Comparison of ENCODE assay signal across 8 cellular contexts in the genomic region with DNA sequence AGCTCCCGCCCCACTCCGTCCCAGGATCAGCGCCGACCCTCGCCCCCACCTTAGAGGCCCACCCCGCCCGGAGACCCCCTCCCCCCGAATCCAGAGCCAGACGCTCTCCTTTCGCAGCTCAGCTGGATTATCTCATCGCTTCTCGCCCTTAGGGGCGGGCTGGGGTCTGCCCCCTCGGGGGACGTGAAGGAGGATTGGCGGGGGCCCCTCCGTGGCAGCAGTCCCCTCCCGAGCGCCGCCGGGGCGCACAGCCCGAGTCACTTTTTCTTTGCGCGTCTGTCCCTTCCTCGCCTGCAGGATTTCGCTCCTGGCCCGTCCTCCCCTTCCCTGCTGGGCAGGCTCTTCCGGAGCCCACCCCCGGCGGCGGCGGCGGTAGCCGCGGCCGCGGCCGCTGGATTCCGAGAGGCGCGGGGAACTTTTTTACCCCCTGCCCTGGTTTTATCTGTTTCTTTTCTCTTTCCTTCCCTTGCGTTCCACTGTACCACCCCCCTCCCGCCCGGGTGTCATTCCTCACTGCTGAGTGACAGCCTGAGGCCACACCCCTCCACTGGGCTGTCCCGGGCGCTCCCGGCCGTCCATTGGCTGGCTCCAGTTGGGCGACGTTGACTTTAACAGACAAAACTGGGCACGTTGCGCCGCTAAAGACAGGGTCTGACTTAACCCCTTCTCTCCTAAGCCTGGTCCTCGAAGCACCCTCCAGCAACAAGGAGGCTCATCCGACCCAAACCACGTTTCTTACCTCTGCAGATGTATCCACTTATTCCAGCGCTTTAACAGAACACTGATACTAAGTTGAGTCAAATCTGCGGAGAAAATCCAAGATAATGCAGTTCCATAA. TPM values are rescaled to one million over a fixed set of nuclear protein-coding genes. Genes with fewer than 3 reads are reported as not detected.
DNase-seq lines count a peak whose midpoint lies in the region; ATAC-seq, FAIRE-seq and TF ChIP-seq lines count a peak whose summit lies in the region.

No MANE protein-coding gene starts in this region.

- H3K79me2 ChIP-seq in H1 (ENCODE audit: control insufficient read depth in 1 of 2, insufficient read depth in 2 of 2, low read length in 2 of 2), result no peaks in the 10 kb centered on the region

- H4K8ac ChIP-seq in H1 (ENCODE audit: extremely low read depth, insufficient read depth, low read length), result peak overlapping the region; percentile 7; the same call in 1 of the 2 replicates

- no peak overlapping the region for H2BK12ac ChIP-seq in H1 (ENCODE audit: low read depth, low read length)

- no peak overlapping the region for H3K14ac ChIP-seq in H1 (ENCODE audit: insufficient read length)

- POLR2A ChIA-PET in H1 (lab: Charles Lee; ENCODE audit: partially characterized antibody), result interaction anchor here (0.8 to 5.1 kb wide), 5 partner anchors 9 to 22 kb away, joined by 3 to 37 read pairs (median 3); no protein-coding TSS in a partner anchor

- H3K79me1 ChIP-seq in H1 (ENCODE audit: low read depth, low read length), result no peaks in the 10 kb centered on the region

- H3K56ac ChIP-seq in H1 (replicated peaks; ENCODE audit: insufficient read length, low read depth, low read length), result no peak overlapping the region

- H3K18ac ChIP-seq in H1 (ENCODE audit: extremely low read depth, low read length), result no peak overlapping the region; the same call in 1 of the 2 replicates

- TF ChIP-seq RAD21 in H1 (IDR thresholded peaks at IDR 0.05 in 1 of 2, conservative IDR thresholded peaks at IDR 0.05 in 1 of 2; ENCODE audit: low read depth in 2 of 2, low read length in 2 of 2), result no peak

- WGBS in H1 (ENCODE audit: extremely low coverage in 1 of 2, insufficient coverage in 1 of 2, insufficient read length in 1 of 2, insufficient replicate concordance in 2 of 2, low coverage in 1 of 2, low lambda C conversion rate in 2 of 2, missing lambda C conversion rate in 1 of 2), 2 experiments, result 1% methylated on average over 33 of the region's 59 CpGs; no CpG with 5 or more reads in 1 of the 2 experiments

- peaks cover 71% of the 10 kb centered on the region for H3K27me3 Mint-ChIP-seq in T-helper 17 cell

- H3K27ac ChIP-seq in H1 (ENCODE audit: low read depth, low read length), result no peak overlapping the region

- H3K27me3 ChIP-seq in H1 (replicated peaks in 1 of 4; ENCODE audit: control insufficient read depth in 3 of 4, extremely low read depth in 1 of 4, insufficient read depth in 3 of 4, low read length in 3 of 4), result peaks cover 69 to 98% (median 84%) of the 10 kb centered on the region in 4 experiments

- H3K9ac ChIP-seq in H1 (replicated peaks in 1 of 4; ENCODE audit: extremely low read depth in 1 of 4, low read depth in 3 of 4, low read length in 3 of 4), result no peak overlapping the region

- peaks cover 28% of the 10 kb centered on the region for H3K4me1 Mint-ChIP-seq in T-helper 17 cell

- H3K36me3 Mint-ChIP-seq in T-helper 17 cell (ENCODE audit: low read depth), result peaks cover 7% of the 10 kb centered on the region

- no peak overlapping the region; the same call in 1 of the 2 replicates for H2BK5ac ChIP-seq in H1 (ENCODE audit: low read depth, low read length)

- no peak overlapping the region for H3K27ac Mint-ChIP-seq in T-helper 17 cell

- H3K23me2 ChIP-seq in H1 (ENCODE audit: low read depth, low read length), result peaks cover 15% of the 10 kb centered on the region

- H3K4ac ChIP-seq in H1 (replicated peaks; ENCODE audit: insufficient read length, low read depth, low read length), result no peak overlapping the region

- no peak overlapping the region for H4K5ac ChIP-seq in H1 (ENCODE audit: insufficient read length, low read depth, low read length)

- CTCF ChIA-PET in H1 (lab: Charles Lee; ENCODE audit: partially characterized antibody), result interaction anchor here (0.5 to 6.2 kb wide), 4 partner anchors 8 to 756 kb away, joined by 3 to 132 read pairs (median 8); no protein-coding TSS in a partner anchor

- ATAC-seq in HG02623 (IDR thresholded peaks at IDR 0.05; ENCODE audit: unreplicated experiment), result peak; percentile 63
- ATAC-seq in T-helper 17 cell, result peak; percentile 32
- ATAC-seq in stimulated activated naive CD8-positive, alpha-beta T cell treated with anti-CD3 and anti-CD28 coated beads, Interleukin-15, Interleukin-2, amounts not matched to agents 100 U/mL and 50 U/mL, for 24 hours, result peak; percentile 74

- peak; percentile 13 for FAIRE-seq in H1 (lab: Jason Lieb, UNC)

- no peak overlapping the region for H2BK120ac ChIP-seq in H1 (replicated peaks; ENCODE audit: low read depth, low read length)

- H4K91ac ChIP-seq in H1 (replicated peaks; ENCODE audit: insufficient read length, low read length), result no peak overlapping the region

- peak overlapping the region; percentile 82 for H3K4me3 Mint-ChIP-seq in T-helper 17 cell

- no peak overlapping the region for H2BK20ac ChIP-seq in H1 (ENCODE audit: low read length)

- no peak overlapping the region for H2BK15ac ChIP-seq in H1 (ENCODE audit: low read length)

- TF ChIP-seq EP300 in H1 (IDR thresholded peaks at IDR 0.05; ENCODE audit: borderline replicate concordance in 1 of 2, low read depth in 2 of 2, low read length in 2 of 2), result peak in 1 of 2 experiments; percentile 23; a peak in 1 of 3 replicates

- 0 out of 2 replicates have a peak overlapping the region, but pooled peaks have one; percentile 20 for H2AFZ ChIP-seq in H1 (ENCODE audit: low read length)

- no peak for TF ChIP-seq CTCF in H1 (IDR thresholded peaks at IDR 0.05; ENCODE audit: control extremely low read depth in 1 of 3, insufficient read depth in 1 of 3, low read depth in 1 of 3, low read length in 3 of 3)

- H3K9me3 ChIP-seq in T-helper 17 cell (ENCODE audit: control insufficient read depth, low read length, poor library complexity, severe bottlenecking) (peaks cover 7% of the 10 kb centered on the region), H1 (ENCODE audit: insufficient read depth in 2 of 2, low read depth in 1 of 2, low read length in 1 of 2) (no peaks in the 10 kb centered on the region)

- H4K20me1 ChIP-seq in H1 (replicated peaks in 1 of 2; ENCODE audit: control insufficient read depth in 1 of 2, insufficient read depth in 2 of 2, low read length in 2 of 2), result peaks cover 4 to 14% of the 10 kb centered on the region in 2 experiments

- H3K4me3 ChIP-seq in H1 (ENCODE audit: extremely low read depth in 1 of 4, insufficient read depth in 2 of 4, low read depth in 3 of 4, low read length in 4 of 4), result peak overlapping the region; percentile 33 to 64 (median 38)

- H3K23ac ChIP-seq in H1 (ENCODE audit: insufficient read length), result no peak overlapping the region

- peak overlapping the region; percentile 62 to 82 for H3K4me2 ChIP-seq in H1 (ENCODE audit: insufficient read depth in 1 of 2, low read depth in 2 of 2, low read length in 2 of 2)

- peaks cover 0 to 11% (median 0%) of the 10 kb centered on the region in 4 experiments; a peak in 1 of 8 replicates for H3K36me3 ChIP-seq in H1 (ENCODE audit: control insufficient read depth in 2 of 4, insufficient read depth in 4 of 4, low read length in 3 of 4)

- TF ChIP-seq POLR2A in H1 (IDR thresholded peaks at IDR 0.05; ENCODE audit: control extremely low read depth in 1 of 2, low read depth in 2 of 2, low read length in 2 of 2), result no peak

- peaks cover 7 to 27% (median 21%) of the 10 kb centered on the region in 4 experiments for H3K4me1 ChIP-seq in H1 (replicated peaks in 1 of 4; ENCODE audit: control insufficient read depth in 3 of 4, insufficient read depth in 4 of 4, low read length in 3 of 4)

- H2AK5ac ChIP-seq in H1 (ENCODE audit: low read depth, low read length), result no peak overlapping the region

- DNase-seq in activated T-cell treated with anti-CD3 and anti-CD28 coated beads for 24 hours (ENCODE audit: low read depth) (peak; percentile 40), NCI-H1105 treated with DMSO at 0.1 percent for 48 hours (lab: John Stamatoyannopoulos, UW) (peak; percentile 44), T-helper 17 cell (no peak), H1 (ENCODE audit: low read depth in 1 of 2, low spot score in 2 of 2) (peak; percentile 91 to 95), medulla oblongata (ENCODE audit: extremely low spot score) (peak; percentile 21)
- DNase-seq in activated T-cell treated with anti-CD3 and anti-CD28 coated beads, Interleukin-2, amount 50 U/mL, for 1 hour, result no peak
- DNase-seq in stimulated activated naive CD8-positive, alpha-beta T cell treated with anti-CD3 and anti-CD28 coated beads, Interleukin-15, Interleukin-2, amounts not matched to agents 100 U/mL and 50 U/mL, for 24 hours, result peak; percentile 71

TF ChIP-seq in H1, 55 proteins besides CTCF, POLR2A, EP300 and RAD21 (continues in another document):
- TF ChIP-seq JUND (IDR thresholded peaks at IDR 0.05; ENCODE audit: low read length) (no peak), SP4 (IDR thresholded peaks at IDR 0.05; ENCODE audit: low read length) (peak; percentile 47; the same call in 1 of the 2 replicates), SP1 (IDR thresholded peaks at IDR 0.05; ENCODE audit: low read depth, low read length) (peak; percentile 73; the same call in 1 of the 2 replicates), POLR2AphosphoS5 (IDR thresholded peaks at IDR 0.05; ENCODE audit: low read depth, low read length) (no peak), ZNF274 (IDR thresholded peaks at IDR 0.05; ENCODE audit: borderline replicate concordance, extremely low read depth, low read length) (no peak), HDAC6 (IDR thresholded peaks at IDR 0.05; ENCODE audit: low read depth, low read length) (no peak), BRCA1 (IDR thresholded peaks at IDR 0.05; ENCODE audit: low read depth, low read length) (no peak), CTBP2 (IDR thresholded peaks at IDR 0.05; ENCODE audit: borderline replicate concordance, insufficient read depth, insufficient read length, low read length) (peak; percentile 66), TBP (IDR thresholded peaks at IDR 0.05; ENCODE audit: low read depth, low read length) (0 out of 2 replicates have a peak, but pooled peaks have one; percentile 13), FOSL1 (IDR thresholded peaks at IDR 0.05; ENCODE audit: insufficient read depth, low read depth, low read length) (no peak), NANOG (IDR thresholded peaks at IDR 0.05; ENCODE audit: insufficient read depth, low read depth, low read length, poor library complexity, severe bottlenecking) (no peak), GABPA (IDR thresholded peaks at IDR 0.05; ENCODE audit: borderline replicate concordance, insufficient read depth, low read length) (no peak), TEAD4 (IDR thresholded peaks at IDR 0.05; ENCODE audit: low read depth, low read length) (no peak)

RNA-seq across cellular contexts. Expression of gene NKX3-2, which starts 0.5 kb away (rescaled TPM):
- total RNA-seq in T-helper 17 cell, result not detected
- 0.11 and 0.13 TPM in 2 replicates for total RNA-seq in H1 (2021; fragmentation: NEBNext Ultra II Directional; extraction: Animal tissue kit (Norgen Biotek cat#: 25700))
- polyA plus RNA-seq in H1 (2011; rRNA removed), result 0.03 TPM in 1 of 2 replicates, not detected in the other
- 0.03 TPM for polyA plus RNA-seq in H1 (2011; cell fraction: cytosol; rRNA removed)
- 0.06 TPM for polyA plus RNA-seq in H1 (2011; cell fraction: nucleus; rRNA removed)
- polyA plus RNA-seq in H1 (2012, experiment 1 of 2), result 0.07 TPM in 1 of 4 replicates, not detected in the others
- polyA plus RNA-seq in H1 (2012, experiment 2 of 2), result not detected
- polyA plus RNA-seq in H1 (2013, experiment 1 of 2), result 0.06 TPM
- 0.06 TPM for polyA plus RNA-seq in H1 (2013, experiment 2 of 2)
- not detected in 2 replicates for polyA minus RNA-seq in H1 (2011; rRNA and poly(A)+ RNA removed)
- not detected for polyA minus RNA-seq in H1 (2011; cell fraction: cytosol; rRNA and poly(A)+ RNA removed)
- not detected for polyA minus RNA-seq in H1 (2011; cell fraction: nucleus; rRNA and poly(A)+ RNA removed)

Comparison
In these comparisons a context has a peak if more than half of its experiments do, and no peak if none do; other contexts are left out.
1. DNase-seq: peak in activated T-cell treated with anti-CD3 and anti-CD28 coated beads for 24 hours (single experiment), NCI-H1105 treated with DMSO at 0.1 percent for 48 hours (single experiment), H1 (2 of 2), medulla oblongata (single experiment) and stimulated activated naive CD8-positive, alpha-beta T cell treated with anti-CD3 and anti-CD28 coated beads, Interleukin-15, Interleukin-2, amounts not matched to agents 100 U/mL and 50 U/mL, for 24 hours (single experiment); none in activated T-cell treated with anti-CD3 and anti-CD28 coated beads, Interleukin-2, amount 50 U/mL, for 1 hour (single experiment) and T-helper 17 cell (0 of 3).
2. Peak in every context shown above with its lines, with median percentiles within 50 percentile points of each other: ATAC-seq.